ENCODE assay signal across 8 cellular contexts in genomic region chr2:212686285-212686895, GRCh38.
A peak's percentile ranks its signal among the peaks of the same experiment; 100 is the strongest.
DNase-seq lines count a peak whose midpoint lies in the region; ATAC-seq and TF ChIP-seq lines count a peak whose summit lies in the region.

No MANE protein-coding gene starts in this region.

- DNase-seq in NCI-H2081 (lab: John Stamatoyannopoulos, UW) (peak; percentile 39 to 51), NCI-H2081 treated with DMSO at 0.1 percent for 48 hours (lab: John Stamatoyannopoulos, UW) (no peak), NCI-H1694 (lab: John Stamatoyannopoulos, UW) (peak; percentile 67), left lobe of liver (ENCODE audit: low spot score) (peak; percentile 47)
- peak; percentile 9 for DNase-seq in central memory CD4-positive, alpha-beta T cell
- DNase-seq in stimulated activated CD4-positive, alpha-beta T cell treated with anti-CD3 and anti-CD28 coated beads, TNF-alpha, amount 100 ng/mL, for 24 hours (ENCODE audit: low read depth in 3 of 3) = peak in 2 of 3 experiments; percentile 5 to 36

- TF ChIP-seq CTCF in VCaP (conservative IDR thresholded peaks at IDR 0.05) = peak; percentile 93

- no peak overlapping the region for H3K27ac ChIP-seq in VCaP

- ATAC-seq in HG02678 (IDR thresholded peaks at IDR 0.05; ENCODE audit: unreplicated experiment) (peak; percentile 77), left lobe of liver (peak; percentile 92)
